In genomic region chr12:54479421-54479820, GRCh38 we compare ENCODE assay signal across 21 cellular contexts. TPM values are rescaled to one million over a fixed set of nuclear protein-coding genes. Genes with fewer than 3 reads are reported as not detected.
DNase-seq lines count a peak whose midpoint lies in the region; ATAC-seq, FAIRE-seq and TF ChIP-seq lines count a peak whose summit lies in the region.
"Had no signal": no experiment of that assay in that cellular context is flagged by ENCODE, and none has a peak within 500 bp of the region (broad histone marks: within the 10 kb centered on the region; RNA-seq: fewer than 3 reads in every experiment).

No MANE protein-coding gene starts in this region.

- no peaks in the 10 kb centered on the region for H3K36me3 ChIP-seq in CD4-positive, alpha-beta memory T cell (ENCODE audit: insufficient read depth, low read length)
- H3K36me3 ChIP-seq: thyroid gland, WERI-Rb-1 had no signal

- H3K4me1 ChIP-seq in CD4-positive, alpha-beta memory T cell (ENCODE audit: insufficient read depth, low read length): no peaks in the 10 kb centered on the region
- H3K4me1 ChIP-seq: psoas muscle, thyroid gland had no signal

- ATAC-seq in SK-N-SH treated with all-trans-retinoic acid at 6 μM for 48 hours (peak; percentile 59; the same call in 2 of the 3 replicates), HG03045 (IDR thresholded peaks at IDR 0.05; ENCODE audit: unreplicated experiment) (no peak)
- ATAC-seq: psoas muscle, Right ventricle myocardium inferior, T-helper 17 cell had no signal

- POLR2A ChIA-PET in CD4-positive, alpha-beta memory T cell (lab: Charles Lee; ENCODE audit: partially characterized antibody): no interaction called here

- no peaks in the 10 kb centered on the region for H3K9me3 ChIP-seq in CD4-positive, alpha-beta memory T cell (ENCODE audit: control insufficient read depth in 1 of 2, low read length in 2 of 2)
- H3K9me3 ChIP-seq: psoas muscle, thyroid gland had no signal

- H3K4me3 ChIP-seq in fibroblast of mammary gland (ENCODE audit: control insufficient read depth, low read depth, low read length): no peak overlapping the region
- H3K4me3 ChIP-seq in CD4-positive, alpha-beta memory T cell (ENCODE audit: low read length in 2 of 2): no peak overlapping the region
- H3K4me3 ChIP-seq: psoas muscle, thyroid gland had no signal

- no peaks in the 10 kb centered on the region for H3K4me1 Mint-ChIP-seq in CD4-positive, alpha-beta memory T cell
- H3K4me1 Mint-ChIP-seq: activated CD4-positive, alpha-beta memory T cell treated with anti-CD3 and anti-CD28 coated beads, Interleukin-2, amount 10 ng/mL, durations not matched to agents 7 days and 5 days; activated naive CD8-positive, alpha-beta T cell treated with anti-CD3 and anti-CD28 coated beads, Interleukin-2, amount 10 ng/mL, durations not matched to agents 7 days and 5 days; T-helper 17 cell had no signal

- H3K27me3 ChIP-seq in CD4-positive, alpha-beta memory T cell (ENCODE audit: insufficient read depth, low read length): no peaks in the 10 kb centered on the region
- H3K27me3 ChIP-seq: thyroid gland had no signal

- H3K4me3 Mint-ChIP-seq in CD4-positive, alpha-beta memory T cell: no peak overlapping the region
- H3K4me3 Mint-ChIP-seq: activated CD4-positive, alpha-beta memory T cell treated with anti-CD3 and anti-CD28 coated beads, Interleukin-2, amount 10 ng/mL, durations not matched to agents 7 days and 5 days; activated naive CD8-positive, alpha-beta T cell treated with anti-CD3 and anti-CD28 coated beads, Interleukin-2, amount 10 ng/mL, durations not matched to agents 7 days and 5 days; nephron progenitor cell; T-helper 17 cell had no signal

- no peaks in the 10 kb centered on the region for H3K36me3 Mint-ChIP-seq in CD4-positive, alpha-beta memory T cell
- H3K36me3 Mint-ChIP-seq: activated naive CD8-positive, alpha-beta T cell treated with anti-CD3 and anti-CD28 coated beads, Interleukin-2, amount 10 ng/mL, durations not matched to agents 7 days and 5 days had no signal

- no peak for TF ChIP-seq CTCF in fibroblast of mammary gland (conservative IDR thresholded peaks at IDR 0.05; ENCODE audit: control insufficient read depth, insufficient read depth, low read depth, low read length)

- intact Hi-C loops in CD4-positive, alpha-beta memory T cell (cut with micrococcal nuclease): no loop called here

- DNase-seq in GM03348 (ENCODE audit: low spot score) (peak; percentile 90), fibroblast of mammary gland (ENCODE audit: low read depth) (peak; percentile 40), stromal cell of bone marrow (ENCODE audit: low read depth) (peak; percentile 36), HuH-7.5 (ENCODE audit: low spot score) (no peak), frontal cortex (ENCODE audit: low spot score in 2 of 2) (no peak)
- DNase-seq in CD4-positive, alpha-beta memory T cell: no peak
- DNase-seq: activated CD4-positive, alpha-beta memory T cell treated with anti-CD3 and anti-CD28 coated beads, Interleukin-2, amount 10 ng/mL, durations not matched to agents 7 days and 5 days; activated naive CD8-positive, alpha-beta T cell treated with anti-CD3 and anti-CD28 coated beads, Interleukin-2, amount 10 ng/mL, durations not matched to agents 7 days and 5 days; cerebellar nuclear complex; islet precursor cell; NCI-H187 treated with DMSO at 0.1 percent for 48 hours; nephron progenitor cell; psoas muscle; T-helper 17 cell; thyroid gland; WERI-Rb-1 had no signal

- no peak for FAIRE-seq in frontal cortex (lab: Jason Lieb, UNC)
- FAIRE-seq: endometrium had no signal

- no peak overlapping the region for H3K27ac ChIP-seq in CD4-positive, alpha-beta memory T cell (ENCODE audit: low read depth, low read length)
- H3K27ac ChIP-seq: psoas muscle, thyroid gland, WERI-Rb-1 had no signal

- CTCF ChIA-PET in CD4-positive, alpha-beta memory T cell (lab: Charles Lee; ENCODE audit: partially characterized antibody): no interaction called here

- peaks cover 0 to 6% (median 0%) of the 10 kb centered on the region in 8 donors for H3K9me3 Mint-ChIP-seq in CD4-positive, alpha-beta memory T cell
- H3K9me3 Mint-ChIP-seq: activated CD4-positive, alpha-beta memory T cell treated with anti-CD3 and anti-CD28 coated beads, Interleukin-2, amount 10 ng/mL, durations not matched to agents 7 days and 5 days; activated naive CD8-positive, alpha-beta T cell treated with anti-CD3 and anti-CD28 coated beads, Interleukin-2, amount 10 ng/mL, durations not matched to agents 7 days and 5 days; nephron progenitor cell had no signal

- H3K27ac Mint-ChIP-seq in CD4-positive, alpha-beta memory T cell: no peak overlapping the region
- H3K27ac Mint-ChIP-seq: activated CD4-positive, alpha-beta memory T cell treated with anti-CD3 and anti-CD28 coated beads, Interleukin-2, amount 10 ng/mL, durations not matched to agents 7 days and 5 days; activated naive CD8-positive, alpha-beta T cell treated with anti-CD3 and anti-CD28 coated beads, Interleukin-2, amount 10 ng/mL, durations not matched to agents 7 days and 5 days; nephron progenitor cell; T-helper 17 cell had no signal

- H3K27me3 Mint-ChIP-seq in CD4-positive, alpha-beta memory T cell: peaks cover 8 to 9% of the 10 kb centered on the region in 2 donors

TF ChIP-seq in SK-N-SH treated with all-trans-retinoic acid at 6 μM for 48 hours, 23 proteins besides CTCF, POLR2A, EP300 and RAD21:
- TF ChIP-seq ARNTL (CRISPR knock-in tag; IDR thresholded peaks at IDR 0.05; ENCODE audit: borderline replicate concordance, low read depth) (no peak), PPARA (CRISPR knock-in tag; IDR thresholded peaks at IDR 0.05; ENCODE audit: borderline replicate concordance) (no peak), PATZ1 (CRISPR knock-in tag; IDR thresholded peaks at IDR 0.05; ENCODE audit: borderline replicate concordance) (no peak), ZNF70 (CRISPR knock-in tag; IDR thresholded peaks at IDR 0.05) (no peak), BACH2 (CRISPR knock-in tag; IDR thresholded peaks at IDR 0.05; ENCODE audit: borderline replicate concordance) (no peak), ISL1 (CRISPR knock-in tag; IDR thresholded peaks at IDR 0.05) (no peak), TCF4 (CRISPR knock-in tag; IDR thresholded peaks at IDR 0.05; ENCODE audit: borderline replicate concordance) (no peak), OSR1 (CRISPR knock-in tag; IDR thresholded peaks at IDR 0.05) (no peak), ZNF565 (CRISPR knock-in tag; conservative IDR thresholded peaks at IDR 0.05; ENCODE audit: low read depth) (no peak), SNAI2 (CRISPR knock-in tag; IDR thresholded peaks at IDR 0.05) (no peak), TOX (CRISPR knock-in tag; IDR thresholded peaks at IDR 0.05; ENCODE audit: borderline replicate concordance) (no peak), GLIS3 (CRISPR knock-in tag; IDR thresholded peaks at IDR 0.05) (no peak), ZFP3 (CRISPR knock-in tag; IDR thresholded peaks at IDR 0.05) (no peak), CSRNP3 (CRISPR knock-in tag; IDR thresholded peaks at IDR 0.05) (no peak), ZNF8 (CRISPR knock-in tag; IDR thresholded peaks at IDR 0.05) (no peak)

RNA-seq across cellular contexts. Expression of gene GTSF1, which starts 6.0 kb away (rescaled TPM):
- not detected for total RNA-seq in frontal cortex
- total RNA-seq in CD4-positive, alpha-beta memory T cell: 1 to 10 TPM; 4.2 to 7.0 TPM
- polyA plus RNA-seq in CD4-positive, alpha-beta memory T cell: 10 to 100 TPM; 15.8 to 38.5 TPM
- total RNA-seq: NCI-H460 had no signal
- polyA plus RNA-seq: psoas muscle had no signal

RNA-seq across cellular contexts. Expression of gene NCKAP1L, which starts 18.1 kb away (rescaled TPM):
- total RNA-seq in frontal cortex: 2.4 TPM
- 100 to 1,000 TPM; 134 to 138 TPM for total RNA-seq in CD4-positive, alpha-beta memory T cell
- 100 to 1,000 TPM in 1 of 2 donors, 10 to 100 TPM in 1; 93.4 to 107 TPM for polyA plus RNA-seq in CD4-positive, alpha-beta memory T cell
- total RNA-seq: NCI-H460 had no signal

Comparison
In these comparisons a context has a peak if more than half of its experiments do, and no peak if none do; other contexts are left out.
1. DNase-seq: peak in GM03348 (single experiment), fibroblast of mammary gland (single experiment) and stromal cell of bone marrow (single experiment); none in HuH-7.5 (single experiment), frontal cortex (0 of 2) and CD4-positive, alpha-beta memory T cell (0 of 5).
2. RNA of gene NCKAP1L, which starts 18.1 kb away (total RNA-seq): 134 to 138 TPM in CD4-positive, alpha-beta memory T cell; 2.4 TPM in frontal cortex (single experiment); every median in the first group is over 10 times any median in the second.